Comparison of ENCODE assay signal across 8 cellular contexts in genomic region chr10:70169011-70169410, GRCh38. TPM values are rescaled to one million over a fixed set of nuclear protein-coding genes. Genes with fewer than 3 reads are reported as not detected.
DNase-seq lines count a peak whose midpoint lies in the region; ATAC-seq, FAIRE-seq and TF ChIP-seq lines count a peak whose summit lies in the region.

No MANE protein-coding gene starts in this region.

- H3K27me3 Mint-ChIP-seq in activated CD8-positive, alpha-beta memory T cell treated with anti-CD3 and anti-CD28 coated beads, Interleukin-2, amount 10 ng/mL, durations not matched to agents 7 days and 5 days = no peaks in the 10 kb centered on the region
- no peaks in the 10 kb centered on the region for H3K27me3 Mint-ChIP-seq in activated naive CD8-positive, alpha-beta T cell

- H3K9ac ChIP-seq in keratinocyte (ENCODE audit: control insufficient read depth, extremely low read depth, insufficient read depth, low read length) = peak overlapping the region; percentile 95

- FAIRE-seq in keratinocyte (lab: Jason Lieb, UNC) = no peak

- H3K27ac ChIP-seq in keratinocyte (ENCODE audit: control insufficient read depth, insufficient read depth, low read length) = peak overlapping the region; percentile 90
- H3K27ac ChIP-seq in suprapubic skin = no peak overlapping the region

- TF ChIP-seq EP300 in suprapubic skin (IDR thresholded peaks at IDR 0.05) = no peak

- no peaks in the 10 kb centered on the region for H3K9me3 Mint-ChIP-seq in activated CD8-positive, alpha-beta memory T cell treated with anti-CD3 and anti-CD28 coated beads, Interleukin-2, amount 10 ng/mL, durations not matched to agents 7 days and 5 days (ENCODE audit: low read depth)
- H3K9me3 Mint-ChIP-seq in activated naive CD8-positive, alpha-beta T cell (ENCODE audit: low read depth) = no peaks in the 10 kb centered on the region

- H3K27me3 ChIP-seq in keratinocyte (ENCODE audit: control insufficient read depth, extremely low read depth, insufficient read depth, low read length) = no peaks in the 10 kb centered on the region
- no peaks in the 10 kb centered on the region for H3K27me3 ChIP-seq in suprapubic skin

- peaks cover 67% of the 10 kb centered on the region for H3K4me1 Mint-ChIP-seq in activated CD8-positive, alpha-beta memory T cell treated with anti-CD3 and anti-CD28 coated beads, Interleukin-2, amount 10 ng/mL, durations not matched to agents 7 days and 5 days
- H3K4me1 Mint-ChIP-seq in activated naive CD8-positive, alpha-beta T cell (ENCODE audit: low read depth) = peaks cover 60% of the 10 kb centered on the region

- peak overlapping the region; percentile 93 for H3K27ac Mint-ChIP-seq in activated CD8-positive, alpha-beta memory T cell treated with anti-CD3 and anti-CD28 coated beads, Interleukin-2, amount 10 ng/mL, durations not matched to agents 7 days and 5 days
- H3K27ac Mint-ChIP-seq in activated naive CD8-positive, alpha-beta T cell = peak overlapping the region; percentile 95

- H3K4me3 ChIP-seq in keratinocyte (ENCODE audit: control insufficient read depth in 2 of 3, extremely low read depth in 1 of 3, insufficient read depth in 2 of 3, low read depth in 1 of 3, low read length in 3 of 3) (peak overlapping the region; percentile 62 to 95 (median 71)), suprapubic skin (peak overlapping the region; percentile 97), mucosa of descending colon (no peak overlapping the region)

- H3K36me3 Mint-ChIP-seq in activated CD8-positive, alpha-beta memory T cell treated with anti-CD3 and anti-CD28 coated beads, Interleukin-2, amount 10 ng/mL, durations not matched to agents 7 days and 5 days = peaks cover 23% of the 10 kb centered on the region
- peaks cover 8% of the 10 kb centered on the region for H3K36me3 Mint-ChIP-seq in activated naive CD8-positive, alpha-beta T cell

- peak overlapping the region; percentile 88 for H3K4me3 Mint-ChIP-seq in activated CD8-positive, alpha-beta memory T cell treated with anti-CD3 and anti-CD28 coated beads, Interleukin-2, amount 10 ng/mL, durations not matched to agents 7 days and 5 days
- H3K4me3 Mint-ChIP-seq in activated naive CD8-positive, alpha-beta T cell = peak overlapping the region; percentile 96

- DNase-seq in activated CD8-positive, alpha-beta memory T cell treated with anti-CD3 and anti-CD28 coated beads, Interleukin-2, amount 10 ng/mL, durations not matched to agents 7 days and 5 days = no peak
- DNase-seq in activated CD8-positive, alpha-beta memory T cell treated with anti-CD3 and anti-CD28 coated beads, Interleukin-2, amount 50 U/mL, for 48 hours = no peak
- no peak for DNase-seq in keratinocyte (ENCODE audit: low read depth, low spot score)
- no peak for DNase-seq in suprapubic skin (ENCODE audit: low spot score in 2 of 2)
- no peak for DNase-seq in NCI-H2196 treated with DMSO at 0.1 percent for 48 hours (lab: John Stamatoyannopoulos, UW; ENCODE audit: unreplicated experiment)
- no peak for DNase-seq in mucosa of descending colon
- DNase-seq in SKM-1 (lab: John Stamatoyannopoulos, UW; ENCODE audit: unreplicated experiment) = no peak

- CTCF ChIA-PET in activated CD8-positive, alpha-beta memory T cell treated with anti-CD3 and anti-CD28 coated beads, Interleukin-2, amount 10 ng/mL, durations not matched to agents 7 days and 5 days (lab: Charles Lee) = interaction anchor here (0.9 to 3.1 kb wide), 5 partner anchors 21 to 106 kb away, joined by 3 to 20 read pairs (median 4); partner anchors contain the start of gene TYSND1

- H3K4me2 ChIP-seq in keratinocyte (ENCODE audit: control insufficient read depth, extremely low read depth, insufficient read depth, low read depth, low read length) = peak overlapping the region; percentile 73

- peaks cover 2 to 11% of the 10 kb centered on the region in 2 experiments for H3K36me3 ChIP-seq in keratinocyte (ENCODE audit: control insufficient read depth in 2 of 2, extremely low read depth in 1 of 2, insufficient read depth in 2 of 2, low read length in 2 of 2)
- no peaks in the 10 kb centered on the region for H3K36me3 ChIP-seq in suprapubic skin
- H3K36me3 ChIP-seq in mucosa of descending colon (ENCODE audit: low read depth) = no peaks in the 10 kb centered on the region

- no peak for TF ChIP-seq POLR2A in suprapubic skin (IDR thresholded peaks at IDR 0.05)

- H3K79me2 ChIP-seq in keratinocyte (ENCODE audit: control insufficient read depth, insufficient read depth, low read length) = peaks cover 61% of the 10 kb centered on the region

- H3K9me3 ChIP-seq in keratinocyte (ENCODE audit: control insufficient read depth, low read depth, low read length) (no peaks in the 10 kb centered on the region), suprapubic skin (no peaks in the 10 kb centered on the region), mucosa of descending colon (no peaks in the 10 kb centered on the region)

- no peak overlapping the region for H2AFZ ChIP-seq in keratinocyte (ENCODE audit: control insufficient read depth, low read length)

- H4K20me1 ChIP-seq in keratinocyte (ENCODE audit: control insufficient read depth, extremely low read depth, insufficient read depth, low read length) = peaks cover 4% of the 10 kb centered on the region

- TF ChIP-seq CTCF in keratinocyte (optimal IDR thresholded peaks at IDR 0.05 in 1 of 3, IDR thresholded peaks at IDR 0.05 in 1 of 3, conservative IDR thresholded peaks at IDR 0.05 in 1 of 3; ENCODE audit: extremely low read depth in 1 of 3, insufficient read depth in 2 of 3, low read length in 3 of 3) (no peak), suprapubic skin (IDR thresholded peaks at IDR 0.05) (no peak), mucosa of descending colon (IDR thresholded peaks at IDR 0.05) (no peak)

- dilution Hi-C loops in keratinocyte (cut with MboI; ENCODE audit: extremely low pct_ligation_motif_present, low sequenced_read_pairs) = no loop called here

- 16% methylated on average over 2 of the region's 2 CpGs for WGBS in suprapubic skin

- H3K9me1 ChIP-seq in keratinocyte (ENCODE audit: control insufficient read depth, extremely low read depth, insufficient read depth, low read length) = peaks cover 3% of the 10 kb centered on the region

- H3K4me1 ChIP-seq in keratinocyte (ENCODE audit: control insufficient read depth, extremely low read depth, insufficient read depth, low read length) (peaks cover 12% of the 10 kb centered on the region), suprapubic skin (peaks cover 39% of the 10 kb centered on the region), mucosa of descending colon (ENCODE audit: low read depth) (peaks cover 21% of the 10 kb centered on the region)

- ATAC-seq in activated CD8-positive, alpha-beta memory T cell treated with anti-CD3 and anti-CD28 coated beads, Interleukin-2, amount 10 ng/mL, durations not matched to agents 7 days and 5 days = no peak
- no peak for ATAC-seq in mucosa of descending colon

- intact Hi-C loops in mucosa of descending colon (cut with DNase I, micrococcal nuclease) = no loop called here

RNA-seq across cellular contexts. Expression of gene SAR1A, which starts 1.3 kb away (rescaled TPM):
- 100 to 1,000 TPM in 1 of 2 experiments, 10 to 100 TPM in 1; 89.5 to 111 TPM for total RNA-seq in activated CD8-positive, alpha-beta memory T cell treated with anti-CD3 and anti-CD28 coated beads, Interleukin-2, amount 10 ng/mL, durations not matched to agents 7 days and 5 days
- polyA plus RNA-seq in keratinocyte = 71.4 to 109 TPM (median 80.2 TPM) in 3 replicates
- 42.1 TPM for polyA plus RNA-seq in keratinocyte (2011; ENCODE audit: low read depth)
- polyA plus RNA-seq in keratinocyte (2011; cell fraction: cytosol; rRNA removed) = 44.9 and 71.5 TPM in 2 replicates
- 56.6 and 70.5 TPM in 2 replicates for polyA plus RNA-seq in keratinocyte (2011; cell fraction: nucleus; rRNA removed)
- polyA plus RNA-seq in keratinocyte (2012; ENCODE audit: low replicate concordance) = 51.8 and 76.0 TPM in 2 replicates
- polyA minus RNA-seq in keratinocyte = 77.5 to 146 TPM (median 102 TPM) in 3 replicates
- 95.0 TPM for polyA minus RNA-seq in keratinocyte (2011; cell fraction: cytosol; rRNA and poly(A)+ RNA removed)
- 45.6 and 96.0 TPM in 2 replicates for polyA minus RNA-seq in keratinocyte (2011; cell fraction: nucleus; rRNA and poly(A)+ RNA removed)
- total RNA-seq in suprapubic skin (10 to 100 TPM; 48.2 to 66.7 (median 49.5) TPM), mucosa of descending colon (100 to 1,000 TPM in 1 of 3 donors, 10 to 100 TPM in 2; 77.5 to 102 (median 78.1) TPM)

RNA-seq across cellular contexts. Expression of gene TYSND1, which starts 22.5 kb away (rescaled TPM):
- 10 to 100 TPM; 12.4 to 13.8 TPM for total RNA-seq in activated CD8-positive, alpha-beta memory T cell treated with anti-CD3 and anti-CD28 coated beads, Interleukin-2, amount 10 ng/mL, durations not matched to agents 7 days and 5 days
- polyA plus RNA-seq in keratinocyte = 9.6 to 15.2 TPM (median 9.9 TPM) in 3 replicates
- 4.3 TPM for polyA plus RNA-seq in keratinocyte (2011; ENCODE audit: low read depth)
- 7.7 and 11.8 TPM in 2 replicates for polyA plus RNA-seq in keratinocyte (2011; cell fraction: cytosol; rRNA removed)
- 29.4 and 40.3 TPM in 2 replicates for polyA plus RNA-seq in keratinocyte (2011; cell fraction: nucleus; rRNA removed)
- 12.7 and 18.5 TPM in 2 replicates for polyA plus RNA-seq in keratinocyte (2012; ENCODE audit: low replicate concordance)
- 8.4 to 11.4 TPM (median 9.6 TPM) in 3 replicates for polyA minus RNA-seq in keratinocyte
- polyA minus RNA-seq in keratinocyte (2011; cell fraction: cytosol; rRNA and poly(A)+ RNA removed) = 14.0 TPM
- 13.3 and 15.0 TPM in 2 replicates for polyA minus RNA-seq in keratinocyte (2011; cell fraction: nucleus; rRNA and poly(A)+ RNA removed)
- 10 to 100 TPM; 32.7 to 42.5 (median 35.2) TPM for total RNA-seq in suprapubic skin
- 10 to 100 TPM; 15.3 to 19.7 (median 15.8) TPM for total RNA-seq in mucosa of descending colon

RNA-seq across cellular contexts. Expression of gene AIFM2, which starts 36.4 kb away (rescaled TPM):
- total RNA-seq in activated CD8-positive, alpha-beta memory T cell treated with anti-CD3 and anti-CD28 coated beads, Interleukin-2, amount 10 ng/mL, durations not matched to agents 7 days and 5 days = 10 to 100 TPM; 12.6 to 13.8 TPM
- polyA plus RNA-seq in keratinocyte = 1.3 to 2.4 TPM (median 1.8 TPM) in 3 replicates
- 0.91 TPM for polyA plus RNA-seq in keratinocyte (2011; ENCODE audit: low read depth)
- 1.0 and 1.2 TPM in 2 replicates for polyA plus RNA-seq in keratinocyte (2011; cell fraction: cytosol; rRNA removed)
- 2.1 and 2.3 TPM in 2 replicates for polyA plus RNA-seq in keratinocyte (2011; cell fraction: nucleus; rRNA removed)
- polyA plus RNA-seq in keratinocyte (2012; ENCODE audit: low replicate concordance) = 1.8 and 2.5 TPM in 2 replicates
- polyA minus RNA-seq in keratinocyte = 1.4 to 3.7 TPM (median 2.8 TPM) in 3 replicates
- 2.3 TPM for polyA minus RNA-seq in keratinocyte (2011; cell fraction: cytosol; rRNA and poly(A)+ RNA removed)
- polyA minus RNA-seq in keratinocyte (2011; cell fraction: nucleus; rRNA and poly(A)+ RNA removed) = 0.84 and 1.6 TPM in 2 replicates
- total RNA-seq in suprapubic skin = 1 to 10 TPM; 3.3 to 10.0 (median 6.7) TPM
- 10 to 100 TPM; 21.0 to 23.0 (median 22.7) TPM for total RNA-seq in mucosa of descending colon
